ENCODE assay signal across 14 cellular contexts in genomic region chr18:57466745-57467144, GRCh38. TPM values are rescaled to one million over a fixed set of nuclear protein-coding genes. Genes with fewer than 3 reads are reported as not detected.
DNase-seq lines count a peak whose midpoint lies in the region; ATAC-seq and TF ChIP-seq lines count a peak whose summit lies in the region.
"Had no signal": no experiment of that assay in that cellular context is flagged by ENCODE, and none has a peak within 500 bp of the region (broad histone marks: within the 10 kb centered on the region; RNA-seq: fewer than 3 reads in every experiment).

No MANE protein-coding gene starts in this region.

- no peak overlapping the region for H2AK5ac ChIP-seq in H9 (ENCODE audit: insufficient read length, low read length)

- H3K9me3 Mint-ChIP-seq in H9 = no peaks in the 10 kb centered on the region

- no peak overlapping the region for H3T11ph ChIP-seq in H9 (ENCODE audit: low read length)

- H3K79me2 ChIP-seq in H9 (ENCODE audit: insufficient read depth, low read length) (no peaks in the 10 kb centered on the region), PC-3 (ENCODE audit: low read length) (no peaks in the 10 kb centered on the region)

- H3K23ac ChIP-seq in H9 (ENCODE audit: insufficient read length, low read depth, low read length) = no peak overlapping the region

- intact Hi-C loops in PC-3 (cut with micrococcal nuclease) = no loop called here

- no peak overlapping the region for H4K5ac ChIP-seq in H9 (ENCODE audit: insufficient read length, low read depth, low read length)

- TF ChIP-seq CTCF in H9 (conservative IDR thresholded peaks at IDR 0.05) (peak; percentile 44; the same call in 2 of the 3 replicates), PC-3 (conservative IDR thresholded peaks at IDR 0.05; ENCODE audit: low read depth, low read length) (no peak; the same call in 1 of the 2 replicates)

- no peak overlapping the region for H3K4me3 ChIP-seq in PC-3 (ENCODE audit: low read length)
- H3K4me3 ChIP-seq: skin epidermis had no signal

- H3K4me3 Mint-ChIP-seq in H9 = no peak overlapping the region

- H3K27me3 Mint-ChIP-seq in H9 (ENCODE audit: low read depth) = peaks cover 2% of the 10 kb centered on the region; the same call in 1 of the 2 replicates

- no CpG with 5 or more reads among the region's 3 CpGs for WGBS in H9 (ENCODE audit: extremely low coverage, insufficient read length, low lambda C conversion rate)

- H2BK120ac ChIP-seq in H9 (ENCODE audit: low read depth, low read length, poor library complexity, severe bottlenecking) = no peak overlapping the region

- H3K18ac ChIP-seq in H9 (ENCODE audit: insufficient read length, low read depth, low read length) = no peak overlapping the region

- H4K91ac ChIP-seq in H9 (ENCODE audit: insufficient read length, low read depth, low read length) = no peak overlapping the region

- no peaks in the 10 kb centered on the region for H3K9me2 ChIP-seq in PC-3 (replicated peaks; ENCODE audit: low read length)

- H3K4me1 Mint-ChIP-seq in H9 = no peaks in the 10 kb centered on the region; a peak in 1 of 4 replicates

- no peak overlapping the region; a peak in 1 of 7 replicates for H3K27ac Mint-ChIP-seq in H9

- H2BK12ac ChIP-seq in H9 (ENCODE audit: insufficient read length, low read depth, low read length) = no peak overlapping the region

- H3K36me3 Mint-ChIP-seq in H9 (ENCODE audit: insufficient read depth in 1 of 3, low read depth in 3 of 3) = no peaks in the 10 kb centered on the region

- CTCF ChIA-PET in PC-3 (lab: Charles Lee) = no interaction called here

- H3K4ac ChIP-seq in H9 (ENCODE audit: low read depth, low read length) = no peak overlapping the region

- H2BK5ac ChIP-seq in H9 (ENCODE audit: insufficient read length, low read length) = no peak overlapping the region

- H3K27me3 ChIP-seq in H9 (ENCODE audit: insufficient read depth, low read length) (no peaks in the 10 kb centered on the region), PC-3 (ENCODE audit: low read length) (no peaks in the 10 kb centered on the region)

- POLR2A ChIA-PET in PC-3 (lab: Charles Lee; ENCODE audit: unreplicated experiment) = no interaction called here

- ATAC-seq in PC-3 (peak; percentile 50), GM21447 (IDR thresholded peaks at IDR 0.05; ENCODE audit: unreplicated experiment) (no peak)

- no peaks in the 10 kb centered on the region for H3K23me2 ChIP-seq in H9 (ENCODE audit: insufficient read length, low read depth, low read length, poor library complexity, severe bottlenecking)

- no peak overlapping the region for H3K56ac ChIP-seq in H9 (ENCODE audit: insufficient read length, low read depth, low read length)

- DNase-seq in NCI-H2029 treated with DMSO at 0.1 percent for 48 hours (lab: John Stamatoyannopoulos, UW) (peak; percentile 69), NCI-H2029 (lab: John Stamatoyannopoulos, UW) (no peak), H9 (peak; percentile 43), PC-3 (no peak), myocyte (ENCODE audit: low read depth) (peak; percentile 13), HuH-7 (ENCODE audit: low spot score) (no peak), NCI-H1417 (lab: John Stamatoyannopoulos, UW) (no peak)
- DNase-seq: 8988T; activated naive CD4-positive, alpha-beta T cell treated with anti-CD3 and anti-CD28 coated beads, Interleukin-2, amount 50 U/mL, for 16 hours; foreskin melanocyte; NCI-H187 treated with DMSO at 0.1 percent for 48 hours had no signal

- no peak overlapping the region for H4K8ac ChIP-seq in H9 (replicated peaks; ENCODE audit: insufficient read length, low read depth, low read length)

- no peak overlapping the region for H3K4me2 ChIP-seq in H9 (ENCODE audit: insufficient read depth, insufficient read length, low read length)
- H3K4me2 ChIP-seq in PC-3 (ENCODE audit: low read length) = no peak overlapping the region

- no peak overlapping the region for H3K27ac ChIP-seq in H9 (ENCODE audit: insufficient read length, low read depth, low read length)
- H3K27ac ChIP-seq in PC-3 (ENCODE audit: low read length) = no peak overlapping the region
- H3K27ac ChIP-seq: skin epidermis had no signal

- H2BK15ac ChIP-seq in H9 (ENCODE audit: low read depth, low read length) = no peak overlapping the region

- no peak overlapping the region for H3K9ac ChIP-seq in H9 (ENCODE audit: extremely low read depth, insufficient read length, low read length)
- no peak overlapping the region for H3K9ac ChIP-seq in PC-3 (ENCODE audit: low read length)

- H3K79me1 ChIP-seq in H9 (ENCODE audit: insufficient read depth, low read depth, low read length, poor library complexity, severe bottlenecking) = no peaks in the 10 kb centered on the region

- no peaks in the 10 kb centered on the region for H3K9me3 ChIP-seq in H9 (ENCODE audit: control insufficient read depth, low read depth, low read length)
- H3K9me3 ChIP-seq in PC-3 (ENCODE audit: low read length) = no peaks in the 10 kb centered on the region
- H3K9me3 ChIP-seq: Caco-2 had no signal

- H3K4me1 ChIP-seq in H9 (ENCODE audit: insufficient read depth, low read length) = no peaks in the 10 kb centered on the region
- H3K4me1 ChIP-seq in PC-3 (ENCODE audit: insufficient read depth, low read length) = peaks cover 12% of the 10 kb centered on the region; the same call in 1 of the 2 replicates
- H3K4me1 ChIP-seq: Caco-2 had no signal

- no peaks in the 10 kb centered on the region for H3F3A ChIP-seq in PC-3 (ENCODE audit: low read length, unreplicated experiment)

- no peak overlapping the region for H3K14ac ChIP-seq in H9 (ENCODE audit: insufficient read depth, low read length)

- H4K20me1 ChIP-seq in H9 (ENCODE audit: control insufficient read depth, insufficient read depth, insufficient read length) = no peaks in the 10 kb centered on the region
- no peaks in the 10 kb centered on the region for H4K20me1 ChIP-seq in PC-3 (ENCODE audit: low read length)

- H2AFZ ChIP-seq in H9 (ENCODE audit: low read length) (no peak overlapping the region), PC-3 (ENCODE audit: low read length) (no peak overlapping the region)

- no TSS peak for BruUV-seq in PC-3 (replicated peaks; lab: Mats Ljungman, UMichigan)

- no peaks in the 10 kb centered on the region for H3K36me3 ChIP-seq in PC-3 (ENCODE audit: low read depth, low read length)

- H2BK20ac ChIP-seq in H9 (ENCODE audit: low read depth, low read length, poor library complexity, severe bottlenecking) = no peak overlapping the region

RNA-seq across cellular contexts. Expression of gene ONECUT2, which starts 31.6 kb away (rescaled TPM):
- total RNA-seq in H9 (2021) (0.48 and 0.72 TPM in 2 replicates), PC-3 (2014; rRNA removed) (1.0 and 1.1 TPM in 2 replicates), myocyte (0.05 TPM in 1 of 2 replicates, not detected in the other)
- under 0.01 TPM for polyA plus RNA-seq in myocyte (2012)

Comparison
In these comparisons a context has a peak if more than half of its experiments do, and no peak if none do; other contexts are left out.
1. DNase-seq: peak in NCI-H2029 treated with DMSO at 0.1 percent for 48 hours (single experiment), H9 (single experiment) and myocyte (single experiment); none in NCI-H2029 (single experiment), PC-3 (single experiment), HuH-7 (single experiment) and NCI-H1417 (0 of 3).